8 cellular contexts compared by ENCODE assay signal in the genomic region with DNA sequence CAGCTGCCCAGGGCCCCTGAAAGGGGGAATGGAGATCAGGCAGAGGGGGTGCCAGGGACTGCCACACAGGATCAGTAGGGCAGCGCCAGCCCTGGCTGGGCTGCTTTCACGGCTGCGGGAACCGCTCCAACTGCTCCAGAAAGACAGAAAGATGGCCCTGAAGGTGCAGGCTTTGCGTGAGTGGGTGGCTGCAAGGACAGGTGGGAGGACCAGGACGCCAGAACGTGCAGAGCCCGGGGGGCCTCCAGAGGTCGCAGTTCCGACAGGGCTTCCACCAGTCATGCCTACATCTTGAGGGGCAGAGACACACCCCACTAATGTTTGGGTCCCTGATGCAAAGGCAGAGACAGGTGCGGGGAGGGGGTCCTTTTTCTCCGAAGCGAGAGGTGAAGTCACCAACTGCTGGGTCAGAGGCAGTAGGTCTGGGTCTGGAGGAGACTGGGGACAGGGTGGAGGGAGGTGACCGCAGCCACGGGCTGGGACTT. TPM values are rescaled to one million over a fixed set of nuclear protein-coding genes. Genes with fewer than 3 reads are reported as not detected.
A peak's percentile ranks its signal among the peaks of the same experiment; 100 is the strongest.
DNase-seq lines count a peak whose midpoint lies in the region; FAIRE-seq and TF ChIP-seq lines count a peak whose summit lies in the region.

No MANE protein-coding gene starts in this region.

- H3K4ac ChIP-seq in H1 (replicated peaks; ENCODE audit: insufficient read length, low read depth, low read length), result peak overlapping the region; percentile 39

- H2AK5ac ChIP-seq in H1 (ENCODE audit: low read depth, low read length), result no peak overlapping the region

- peak overlapping the region; percentile 91 for H3K4me3 Mint-ChIP-seq in neural crest cell

- H3K9me3 ChIP-seq in OCI-LY7 (ENCODE audit: low read length) (no peaks in the 10 kb centered on the region), H1 (ENCODE audit: insufficient read depth in 2 of 2, low read depth in 1 of 2, low read length in 1 of 2) (no peaks in the 10 kb centered on the region)

- POLR2A ChIA-PET in OCI-LY7 (lab: Charles Lee), result interaction anchor here (0.7 kb wide), 1 partner anchor 19 kb away, joined by 4 read pairs; no protein-coding TSS in a partner anchor
- POLR2A ChIA-PET in H1 (lab: Charles Lee; ENCODE audit: partially characterized antibody), result interaction anchor here (0.7 to 5.6 kb wide), 12 partner anchors 7 to 143 kb away, joined by 3 to 44 read pairs (median 6); partner anchors contain the start of genes AMDHD2, CEMP1, PDPK1 and TBC1D24

- intact Hi-C loops in OCI-LY7 (cut with micrococcal nuclease; ENCODE audit: unreplicated experiment), result loop anchor here (2.0 to 5.0 kb wide), 2 partner anchors 20 to 171 kb away; partner anchors contain the start of gene ABCA3
- intact Hi-C loops in lower leg skin (cut with DNase I; ENCODE audit: low total_unique reads), result no loop called here

- H3K79me1 ChIP-seq in H1 (ENCODE audit: low read depth, low read length), result peaks cover 16% of the 10 kb centered on the region

- peaks cover 8% of the 10 kb centered on the region; the same call in 1 of the 2 replicates for H3K23me2 ChIP-seq in H1 (ENCODE audit: low read depth, low read length)

- H3K9me2 ChIP-seq in OCI-LY7 (ENCODE audit: insufficient read depth, low read length), result no peaks in the 10 kb centered on the region

- CTCF ChIA-PET in OCI-LY7 (lab: Charles Lee; ENCODE audit: unreplicated experiment) (no interaction called here), H1 (lab: Charles Lee; ENCODE audit: partially characterized antibody) (interaction anchor here (1.3 to 3.7 kb wide), 4 partner anchors 10 to 28 kb away, joined by 3 to 24 read pairs (median 6); no protein-coding TSS in a partner anchor)

- peak overlapping the region; percentile 85 for H3K18ac ChIP-seq in H1 (ENCODE audit: extremely low read depth, low read length)

- H3K36me3 ChIP-seq in OCI-LY7 (ENCODE audit: insufficient read depth, low read length) (peaks cover 6% of the 10 kb centered on the region; the same call in 1 of the 2 replicates), H1 (ENCODE audit: control insufficient read depth in 2 of 4, insufficient read depth in 4 of 4, low read length in 3 of 4) (no peaks in the 10 kb centered on the region)

- no TSS peak for BruUV-seq in OCI-LY7 (replicated peaks; lab: Mats Ljungman, UMichigan)

- peak; percentile 58 for DNase-seq in activated T-cell treated with anti-CD3 and anti-CD28 coated beads, Interleukin-2, amount 50 U/mL, for 1 hour
- DNase-seq in activated T-cell treated with anti-CD3 and anti-CD28 coated beads for 4 hours (no peak), OCI-LY7 (ENCODE audit: low spot score) (peak; percentile 65), H1 (ENCODE audit: low read depth in 1 of 2, low spot score in 2 of 2) (peak in 1 of 2 experiments; percentile 77), neural crest cell (ENCODE audit: low read depth, low spot score) (no peak), lower leg skin (ENCODE audit: low spot score in 2 of 2) (no peak), NCI-H2227 (lab: John Stamatoyannopoulos, UW; ENCODE audit: unreplicated experiment) (no peak), retina (no peak)

- no peak overlapping the region for H2BK15ac ChIP-seq in H1 (ENCODE audit: low read length)

- FAIRE-seq in H1 (lab: Jason Lieb, UNC), result no peak

- H3K4me1 ChIP-seq in OCI-LY7 (ENCODE audit: insufficient read depth, low read length, poor library complexity, severe bottlenecking) (peaks cover 51% of the 10 kb centered on the region), H1 (replicated peaks in 1 of 4; ENCODE audit: control insufficient read depth in 3 of 4, insufficient read depth in 4 of 4, low read length in 3 of 4) (peaks cover 4 to 37% (median 22%) of the 10 kb centered on the region in 4 experiments)

- peak overlapping the region; percentile 96; the same call in 1 of the 2 replicates for H2BK12ac ChIP-seq in H1 (ENCODE audit: low read depth, low read length)

- H3K4me2 ChIP-seq in OCI-LY7 (ENCODE audit: low read length) (peak overlapping the region; percentile 92), H1 (ENCODE audit: insufficient read depth in 1 of 2, low read depth in 2 of 2, low read length in 2 of 2) (peak overlapping the region; percentile 71 to 90)

- H4K20me1 ChIP-seq in OCI-LY7 (ENCODE audit: insufficient read depth, low read length), result peaks cover 9% of the 10 kb centered on the region
- peaks cover 20 to 30% of the 10 kb centered on the region in 2 experiments for H4K20me1 ChIP-seq in H1 (replicated peaks in 1 of 2; ENCODE audit: control insufficient read depth in 1 of 2, insufficient read depth in 2 of 2, low read length in 2 of 2)

- peak overlapping the region; percentile 79 for H4K91ac ChIP-seq in H1 (replicated peaks; ENCODE audit: insufficient read length, low read length)

- H3K27ac ChIP-seq in OCI-LY7 (ENCODE audit: low read depth, low read length, poor library complexity, severe bottlenecking), result peak overlapping the region; percentile 80
- H3K27ac ChIP-seq in H1 (ENCODE audit: low read depth, low read length), result peak overlapping the region; percentile 99

- H3K27me3 Mint-ChIP-seq in neural crest cell (ENCODE audit: low read depth), result no peaks in the 10 kb centered on the region

- H2BK120ac ChIP-seq in H1 (replicated peaks; ENCODE audit: low read depth, low read length), result no peak overlapping the region

- H3K56ac ChIP-seq in H1 (replicated peaks; ENCODE audit: insufficient read length, low read depth, low read length), result peak overlapping the region; percentile 1

- no peaks in the 10 kb centered on the region for H3K9me3 Mint-ChIP-seq in neural crest cell

- TF ChIP-seq POLR2A in H1 (IDR thresholded peaks at IDR 0.05; ENCODE audit: control extremely low read depth in 1 of 2, low read depth in 2 of 2, low read length in 2 of 2), result no peak
- TF ChIP-seq POLR2A in lower leg skin (IDR thresholded peaks at IDR 0.05), result no peak

- peaks cover 0 to 3% (median 0%) of the 10 kb centered on the region in 4 experiments; a peak in 2 of 7 replicates for H3K27me3 ChIP-seq in H1 (replicated peaks in 1 of 4; ENCODE audit: control insufficient read depth in 3 of 4, extremely low read depth in 1 of 4, insufficient read depth in 3 of 4, low read length in 3 of 4)

- peak overlapping the region; percentile 40; the same call in 1 of the 2 replicates for H2AFZ ChIP-seq in OCI-LY7 (ENCODE audit: low read length)
- H2AFZ ChIP-seq in H1 (ENCODE audit: low read length), result no peak overlapping the region

- H3K4me1 Mint-ChIP-seq in neural crest cell, result peaks cover 48% of the 10 kb centered on the region

- no peaks in the 10 kb centered on the region for H3K36me3 Mint-ChIP-seq in neural crest cell (ENCODE audit: low read depth)

- peak overlapping the region in 3 of 4 experiments; percentile 62 to 94 (median 89); a peak in 5 of 7 replicates for H3K9ac ChIP-seq in H1 (replicated peaks in 1 of 4; ENCODE audit: extremely low read depth in 1 of 4, low read depth in 3 of 4, low read length in 3 of 4)

- TF ChIP-seq RAD21 in H1 (IDR thresholded peaks at IDR 0.05 in 1 of 2, conservative IDR thresholded peaks at IDR 0.05 in 1 of 2; ENCODE audit: low read depth in 2 of 2, low read length in 2 of 2), result no peak; a peak in 1 of 4 replicates

- H3K27ac Mint-ChIP-seq in neural crest cell (ENCODE audit: unreplicated experiment), result peak overlapping the region; percentile 98

- peak overlapping the region; percentile 98; the same call in 1 of the 2 replicates for H4K8ac ChIP-seq in H1 (ENCODE audit: extremely low read depth, insufficient read depth, low read length)

- H3K79me2 ChIP-seq in OCI-LY7 (ENCODE audit: insufficient read depth, low read depth, low read length), result peaks cover 41% of the 10 kb centered on the region
- peaks cover 26 to 40% of the 10 kb centered on the region in 2 experiments for H3K79me2 ChIP-seq in H1 (ENCODE audit: control insufficient read depth in 1 of 2, insufficient read depth in 2 of 2, low read length in 2 of 2)

- peak overlapping the region; percentile 63; the same call in 1 of the 2 replicates for H2BK5ac ChIP-seq in H1 (ENCODE audit: low read depth, low read length)

- no peak overlapping the region for H3K23ac ChIP-seq in H1 (ENCODE audit: insufficient read length)

- no peak for TF ChIP-seq EP300 in H1 (IDR thresholded peaks at IDR 0.05; ENCODE audit: borderline replicate concordance in 1 of 2, low read depth in 2 of 2, low read length in 2 of 2)

- no peak overlapping the region for H2BK20ac ChIP-seq in H1 (ENCODE audit: low read length)

- WGBS in H1 (ENCODE audit: extremely low coverage in 1 of 2, insufficient coverage in 1 of 2, insufficient read length in 1 of 2, insufficient replicate concordance in 2 of 2, low coverage in 1 of 2, low lambda C conversion rate in 2 of 2, missing lambda C conversion rate in 1 of 2), 2 experiments, result 40% methylated on average over 13 of the region's 15 CpGs; no CpG with 5 or more reads in 1 of the 2 experiments
- 33 to 38% methylated on average over 15 of the region's 15 CpGs for WGBS in lower leg skin, 2 donors

- TF ChIP-seq CTCF in OCI-LY7 (conservative IDR thresholded peaks at IDR 0.05; ENCODE audit: low read length) (peak; percentile 70), H1 (IDR thresholded peaks at IDR 0.05; ENCODE audit: control extremely low read depth in 1 of 3, insufficient read depth in 1 of 3, low read depth in 1 of 3, low read length in 3 of 3) (peak; percentile 30 to 57 (median 50); a peak in 3 of 4 replicates), neural crest cell (conservative IDR thresholded peaks at IDR 0.05) (peak; percentile 31), lower leg skin (IDR thresholded peaks at IDR 0.05) (no peak)

- peak overlapping the region; percentile 99 for H3K4me3 ChIP-seq in OCI-LY7 (ENCODE audit: low read depth, low read length, poor library complexity, severe bottlenecking)
- peak overlapping the region; percentile 55 to 99 (median 69) for H3K4me3 ChIP-seq in H1 (ENCODE audit: extremely low read depth in 1 of 4, insufficient read depth in 2 of 4, low read depth in 3 of 4, low read length in 4 of 4)
- H3K4me3 ChIP-seq in lower leg skin (ENCODE audit: low read depth, poor library complexity, severe bottlenecking), result no peak overlapping the region

- H4K5ac ChIP-seq in H1 (ENCODE audit: insufficient read length, low read depth, low read length), result peak overlapping the region; percentile 73

- H3K14ac ChIP-seq in H1 (ENCODE audit: insufficient read length), result no peak overlapping the region

RNA-seq across cellular contexts. Expression of gene ATP6V0C, which starts 0.8 kb away (rescaled TPM):
- total RNA-seq in OCI-LY7 (2014; rRNA removed; shearing (Covaris generic)), result 15.0 and 16.4 TPM in 2 replicates
- 87.4 and 94.3 TPM in 2 replicates for total RNA-seq in OCI-LY7 (2022)
- total RNA-seq in H1 (2021; fragmentation: NEBNext Ultra II Directional; extraction: Animal tissue kit (Norgen Biotek cat#: 25700)), result 176 and 199 TPM in 2 replicates
- 125 and 218 TPM in 2 replicates for polyA plus RNA-seq in H1 (2011; rRNA removed)
- 35.7 TPM for polyA plus RNA-seq in H1 (2011; cell fraction: cytosol; rRNA removed)
- polyA plus RNA-seq in H1 (2011; cell fraction: nucleus; rRNA removed), result 80.2 TPM
- 161 to 288 TPM (median 238 TPM) in 4 replicates for polyA plus RNA-seq in H1 (2012, experiment 1 of 2)
- polyA plus RNA-seq in H1 (2012, experiment 2 of 2), result 371 TPM
- 359 TPM for polyA plus RNA-seq in H1 (2013, experiment 1 of 2)
- polyA plus RNA-seq in H1 (2013, experiment 2 of 2), result 478 TPM
- 15.2 and 20.3 TPM in 2 replicates for polyA minus RNA-seq in H1 (2011; rRNA and poly(A)+ RNA removed)
- polyA minus RNA-seq in H1 (2011; cell fraction: cytosol; rRNA and poly(A)+ RNA removed), result 225 TPM
- polyA minus RNA-seq in H1 (2011; cell fraction: nucleus; rRNA and poly(A)+ RNA removed), result 36.2 TPM
- 154 and 159 TPM in 2 replicates for total RNA-seq in neural crest cell
- total RNA-seq in lower leg skin, result 100 to 1,000 TPM in 3 of 4 donors, 10 to 100 TPM in 1; 63.1 to 218 (median 126) TPM

RNA-seq across cellular contexts. Expression of gene AMDHD2, which starts 7.2 kb away (rescaled TPM):
- 48.4 and 51.8 TPM in 2 replicates for total RNA-seq in OCI-LY7 (2014; rRNA removed; shearing (Covaris generic))
- total RNA-seq in OCI-LY7 (2022) (47.1 and 59.7 TPM in 2 replicates), neural crest cell (50.9 and 58.3 TPM in 2 replicates), lower leg skin (10 to 100 TPM; 32.9 to 50.3 (median 42.2) TPM)
- 43.0 and 45.0 TPM in 2 replicates for total RNA-seq in H1 (2021; fragmentation: NEBNext Ultra II Directional; extraction: Animal tissue kit (Norgen Biotek cat#: 25700))
- 54.6 and 77.1 TPM in 2 replicates for polyA plus RNA-seq in H1 (2011; rRNA removed)
- polyA plus RNA-seq in H1 (2011; cell fraction: cytosol; rRNA removed), result 63.4 TPM
- 345 TPM for polyA plus RNA-seq in H1 (2011; cell fraction: nucleus; rRNA removed)
- 36.6 to 63.3 TPM (median 57.3 TPM) in 4 replicates for polyA plus RNA-seq in H1 (2012, experiment 1 of 2)
- 26.8 TPM for polyA plus RNA-seq in H1 (2012, experiment 2 of 2)
- polyA plus RNA-seq in H1 (2013, experiment 1 of 2), result 19.9 TPM
- 18.3 TPM for polyA plus RNA-seq in H1 (2013, experiment 2 of 2)
- 15.9 and 28.8 TPM in 2 replicates for polyA minus RNA-seq in H1 (2011; rRNA and poly(A)+ RNA removed)
- polyA minus RNA-seq in H1 (2011; cell fraction: cytosol; rRNA and poly(A)+ RNA removed), result 36.0 TPM
- 89.1 TPM for polyA minus RNA-seq in H1 (2011; cell fraction: nucleus; rRNA and poly(A)+ RNA removed)

RNA-seq across cellular contexts. Expression of gene CEMP1, which starts 18.2 kb away (rescaled TPM):
- total RNA-seq in OCI-LY7 (2014; rRNA removed; shearing (Covaris generic)), result 0.25 TPM in 1 of 2 replicates, not detected in the other
- total RNA-seq in OCI-LY7 (2022), result 0.35 and 0.55 TPM in 2 replicates
- total RNA-seq in H1 (2021; fragmentation: NEBNext Ultra II Directional; extraction: Animal tissue kit (Norgen Biotek cat#: 25700)), result not detected in 2 replicates
- 0.08 TPM in 1 of 2 replicates, not detected in the other for polyA plus RNA-seq in H1 (2011; rRNA removed)
- 0.05 TPM for polyA plus RNA-seq in H1 (2011; cell fraction: cytosol; rRNA removed)
- 0.11 TPM for polyA plus RNA-seq in H1 (2011; cell fraction: nucleus; rRNA removed)
- polyA plus RNA-seq in H1 (2012, experiment 1 of 2), result 6.9 to 11.1 TPM (median 8.1 TPM) in 3 of 4 replicates, not detected in the other
- 6.9 TPM for polyA plus RNA-seq in H1 (2012, experiment 2 of 2)
- not detected for polyA plus RNA-seq in H1 (2013, experiment 1 of 2)
- polyA plus RNA-seq in H1 (2013, experiment 2 of 2), result not detected
- polyA minus RNA-seq in H1 (2011; rRNA and poly(A)+ RNA removed), result 0.32 TPM in 1 of 2 replicates, not detected in the other
- not detected for polyA minus RNA-seq in H1 (2011; cell fraction: cytosol; rRNA and poly(A)+ RNA removed)
- polyA minus RNA-seq in H1 (2011; cell fraction: nucleus; rRNA and poly(A)+ RNA removed), result 3.1 TPM
- not detected in 2 replicates for total RNA-seq in neural crest cell
- 1 to 10 TPM in 2 of 4 donors, under 1 TPM in 2; 0.17 to 5.9 (median 0.83) TPM for total RNA-seq in lower leg skin

RNA-seq across cellular contexts. Expression of gene PDPK1, which starts 24.9 kb away (rescaled TPM):
- total RNA-seq in OCI-LY7 (2014; rRNA removed; shearing (Covaris generic)), result 11.7 and 14.4 TPM in 2 replicates
- total RNA-seq in OCI-LY7 (2022) (38.3 and 40.6 TPM in 2 replicates), neural crest cell (34.2 and 37.5 TPM in 2 replicates), lower leg skin (10 to 100 TPM; 35.3 to 40.4 (median 39.0) TPM)
- 27.8 and 28.0 TPM in 2 replicates for total RNA-seq in H1 (2021; fragmentation: NEBNext Ultra II Directional; extraction: Animal tissue kit (Norgen Biotek cat#: 25700))
- polyA plus RNA-seq in H1 (2011; rRNA removed), result 13.8 and 17.1 TPM in 2 replicates
- 15.6 TPM for polyA plus RNA-seq in H1 (2011; cell fraction: cytosol; rRNA removed)
- polyA plus RNA-seq in H1 (2011; cell fraction: nucleus; rRNA removed), result 22.5 TPM
- polyA plus RNA-seq in H1 (2012, experiment 1 of 2), result 12.5 to 17.7 TPM (median 16.7 TPM) in 4 replicates
- polyA plus RNA-seq in H1 (2012, experiment 2 of 2), result 5.3 TPM
- polyA plus RNA-seq in H1 (2013, experiment 1 of 2), result 11.7 TPM
- polyA plus RNA-seq in H1 (2013, experiment 2 of 2), result 11.2 TPM
- 28.8 and 34.6 TPM in 2 replicates for polyA minus RNA-seq in H1 (2011; rRNA and poly(A)+ RNA removed)
- 22.6 TPM for polyA minus RNA-seq in H1 (2011; cell fraction: cytosol; rRNA and poly(A)+ RNA removed)
- 28.4 TPM for polyA minus RNA-seq in H1 (2011; cell fraction: nucleus; rRNA and poly(A)+ RNA removed)

RNA-seq across cellular contexts. Expression of gene TBC1D24, which starts 38.0 kb away (rescaled TPM):
- 19.8 and 23.4 TPM in 2 replicates for total RNA-seq in OCI-LY7 (2014; rRNA removed; shearing (Covaris generic))
- total RNA-seq in OCI-LY7 (2022) (29.9 and 34.7 TPM in 2 replicates), neural crest cell (30.0 and 32.5 TPM in 2 replicates), lower leg skin (10 to 100 TPM; 12.1 to 19.1 (median 15.3) TPM)
- total RNA-seq in H1 (2021; fragmentation: NEBNext Ultra II Directional; extraction: Animal tissue kit (Norgen Biotek cat#: 25700)), result 18.6 and 21.5 TPM in 2 replicates
- 8.7 and 13.3 TPM in 2 replicates for polyA plus RNA-seq in H1 (2011; rRNA removed)
- polyA plus RNA-seq in H1 (2011; cell fraction: cytosol; rRNA removed), result 9.4 TPM
- 22.2 TPM for polyA plus RNA-seq in H1 (2011; cell fraction: nucleus; rRNA removed)
- polyA plus RNA-seq in H1 (2012, experiment 1 of 2), result 7.7 to 10.3 TPM (median 9.2 TPM) in 4 replicates
- polyA plus RNA-seq in H1 (2012, experiment 2 of 2), result 4.2 TPM
- polyA plus RNA-seq in H1 (2013, experiment 1 of 2), result 7.5 TPM
- 7.0 TPM for polyA plus RNA-seq in H1 (2013, experiment 2 of 2)
- polyA minus RNA-seq in H1 (2011; rRNA and poly(A)+ RNA removed), result 13.1 and 14.6 TPM in 2 replicates
- 15.0 TPM for polyA minus RNA-seq in H1 (2011; cell fraction: cytosol; rRNA and poly(A)+ RNA removed)
- polyA minus RNA-seq in H1 (2011; cell fraction: nucleus; rRNA and poly(A)+ RNA removed), result 13.0 TPM

Comparison
In these comparisons a context has a peak if more than half of its experiments do, and no peak if none do; other contexts are left out.
1. DNase-seq: peak in activated T-cell treated with anti-CD3 and anti-CD28 coated beads, Interleukin-2, amount 50 U/mL, for 1 hour (single experiment) and OCI-LY7 (single experiment); none in activated T-cell treated with anti-CD3 and anti-CD28 coated beads for 4 hours (single experiment), neural crest cell (single experiment), lower leg skin (0 of 2), NCI-H2227 (single experiment) and retina (single experiment).
2. CTCF ChIP-seq: peak in OCI-LY7 (single experiment), H1 (3 of 3) and neural crest cell (single experiment); none in lower leg skin (0 of 3).